In genomic region chr1:156746381-156746715, GRCh38 we compare ENCODE assay signal across 10 cellular contexts. TPM values are rescaled to one million over a fixed set of nuclear protein-coding genes. Genes with fewer than 3 reads are reported as not detected.
DNase-seq lines count a peak whose midpoint lies in the region; ATAC-seq, FAIRE-seq and TF ChIP-seq lines count a peak whose summit lies in the region.
"Had no signal": no experiment of that assay in that cellular context is flagged by ENCODE, and none has a peak within 500 bp of the region (broad histone marks: within the 10 kb centered on the region; RNA-seq: fewer than 3 reads in every experiment).

No MANE protein-coding gene starts in this region.

- in situ Hi-C loops in K562 (cut with MboI), result loop anchor here (25.0 kb wide), 1 partner anchor 1434 kb away; the partner anchor contains the start of genes FDPS, PKLR and RUSC1

- peaks cover 23% of the 10 kb centered on the region for H3K36me3 Mint-ChIP-seq in activated T-cell treated with anti-CD3 and anti-CD28 coated beads, Interleukin-2, amount 50 U/mL, for 4 hours (ENCODE audit: insufficient read depth)

- peaks cover 26% of the 10 kb centered on the region for H4K20me1 ChIP-seq in K562 (replicated peaks; ENCODE audit: control insufficient read depth, insufficient read depth, low read length)

- BruUV-seq in K562 (replicated peaks; lab: Mats Ljungman, UMichigan), result no TSS peak

- DNase-seq in activated T-cell treated with anti-CD3 and anti-CD28 coated beads, Interleukin-2, amount 50 U/mL, for 4 hours, result no peak
- no peak for DNase-seq in activated T-cell treated with anti-CD3 and anti-CD28 coated beads for 4 hours
- no peak for DNase-seq in K562 (ENCODE audit: extremely low read depth in 1 of 4, low spot score in 3 of 4)
- DNase-seq in lower lobe of right lung, result no peak
- DNase-seq in tibial artery, result no peak
- DNase-seq in DMS79 (lab: John Stamatoyannopoulos, UW), result no peak
- DNase-seq in midbrain (lab: John Stamatoyannopoulos, UW), result no peak
- DNase-seq: DMS 273 treated with DMSO at 0.1 percent for 48 hours had no signal

- H3K9me1 ChIP-seq in K562 (ENCODE audit: control insufficient read depth, insufficient read depth, low read length), result no peaks in the 10 kb centered on the region

- TF ChIP-seq CTCF in K562 (IDR thresholded peaks at IDR 0.05 in 2 of 3, conservative IDR thresholded peaks at IDR 0.05 in 1 of 3; ENCODE audit: insufficient read depth in 2 of 3, low read depth in 1 of 3, low read length in 3 of 3) (no peak), lower lobe of right lung (IDR thresholded peaks at IDR 0.05) (no peak), tibial artery (IDR thresholded peaks at IDR 0.05) (no peak)

- H3K9me3 ChIP-seq in K562 (replicated peaks; ENCODE audit: control insufficient read depth, insufficient read depth, low read depth, low read length), result no peaks in the 10 kb centered on the region
- no peaks in the 10 kb centered on the region for H3K9me3 ChIP-seq in lower lobe of right lung
- no peaks in the 10 kb centered on the region for H3K9me3 ChIP-seq in tibial artery
- H3K9me3 ChIP-seq: mucosa of descending colon had no signal

- no peak overlapping the region for H2AFZ ChIP-seq in K562 (ENCODE audit: low read depth, low read length)

- TF ChIP-seq RAD21 in K562 (CRISPR knock-in tag; conservative IDR thresholded peaks at IDR 0.05 in 1 of 2, IDR thresholded peaks at IDR 0.05 in 1 of 2), result no peak

- TF ChIP-seq EP300 in K562 (IDR thresholded peaks at IDR 0.05; ENCODE audit: low read length), result no peak

- no peaks in the 10 kb centered on the region for H3K27me3 Mint-ChIP-seq in activated T-cell treated with anti-CD3 and anti-CD28 coated beads, Interleukin-2, amount 50 U/mL, for 4 hours (ENCODE audit: low read depth)

- ATAC-seq in activated T-cell treated with anti-CD3 and anti-CD28 coated beads, Interleukin-2, amount 50 U/mL, for 4 hours, result no peak
- ATAC-seq in K562, result no peak
- ATAC-seq in lower lobe of right lung, result no peak
- ATAC-seq in GM21723 (IDR thresholded peaks at IDR 0.05; ENCODE audit: unreplicated experiment), result no peak

- H3K4me2 ChIP-seq in K562 (ENCODE audit: insufficient read depth, low read length), result peak overlapping the region; percentile 83

- H3K27me3 ChIP-seq in K562 (ENCODE audit: control insufficient read depth in 2 of 2, insufficient read depth in 2 of 2, low read length in 2 of 2), result no peaks in the 10 kb centered on the region
- H3K27me3 ChIP-seq in lower lobe of right lung (ENCODE audit: low read depth), result no peaks in the 10 kb centered on the region
- H3K27me3 ChIP-seq in tibial artery, result no peaks in the 10 kb centered on the region

- peak overlapping the region; percentile 59 to 91 for H3K9ac ChIP-seq in K562 (ENCODE audit: insufficient read depth in 1 of 2, low read depth in 2 of 2, low read length in 2 of 2)

- POLR2A ChIA-PET in K562 (lab: Yijun Ruan, JAX), result interaction anchor here (0.7 to 1.7 kb wide), 2 partner anchors 17 to 21 kb away, joined by 3 to 4 read pairs; partner anchors contain the start of gene PRCC

- peaks cover 74% of the 10 kb centered on the region for H3K79me2 ChIP-seq in K562 (ENCODE audit: control insufficient read depth, insufficient read depth, low read length)

- no peak for FAIRE-seq in K562 (lab: Jason Lieb, UNC)

- H3K9me3 Mint-ChIP-seq in activated T-cell treated with anti-CD3 and anti-CD28 coated beads, Interleukin-2, amount 50 U/mL, for 4 hours, result no peaks in the 10 kb centered on the region

- peak overlapping the region; percentile 81 for H3K4me3 Mint-ChIP-seq in activated T-cell treated with anti-CD3 and anti-CD28 coated beads, Interleukin-2, amount 50 U/mL, for 4 hours

- CTCF ChIA-PET in K562 (lab: Yijun Ruan, JAX; ENCODE audit: low intra/inter-chr PET ratio), result no interaction called here

- WGBS in K562 (ENCODE audit: insufficient coverage, low coverage, missing lambda C conversion rate), result 44% methylated on average over 7 of the region's 8 CpGs

- no peak for TF ChIP-seq POLR2A in K562 (conservative IDR thresholded peaks at IDR 0.05)

- intact Hi-C loops in K562 (cut with micrococcal nuclease) (no loop called here), lower lobe of right lung (cut with DNase I) (no loop called here), tibial artery (cut with DNase I; ENCODE audit: low total_unique reads) (no loop called here)

- H3K36me3 ChIP-seq in K562 (ENCODE audit: control insufficient read depth, insufficient read depth, low read length) (peaks cover 78% of the 10 kb centered on the region), lower lobe of right lung (peaks cover 36% of the 10 kb centered on the region), tibial artery (peaks cover 16 to 34% (median 32%) of the 10 kb centered on the region in 3 donors)

- H3K4me1 ChIP-seq in K562 (replicated peaks in 1 of 2; ENCODE audit: control insufficient read depth in 2 of 2, insufficient read depth in 2 of 2, low read length in 2 of 2) (peaks cover 46 to 50% of the 10 kb centered on the region in 2 experiments), lower lobe of right lung (peaks cover 58% of the 10 kb centered on the region), tibial artery (peaks cover 0 to 64% (median 50%) of the 10 kb centered on the region in 4 donors)

- H3K27ac ChIP-seq in K562 (ENCODE audit: extremely low read depth, low read depth, low read length) (peak overlapping the region; percentile 97), lower lobe of right lung (peak overlapping the region; percentile 99), tibial artery (peak overlapping the region; percentile 98 to 99)

- H3K4me3 ChIP-seq in K562 (peak overlapping the region; percentile 48; the same call in 1 of the 2 replicates), lower lobe of right lung (peak overlapping the region; percentile 95), tibial artery (peak overlapping the region; percentile 82 to 91)
- H3K4me3 ChIP-seq: mucosa of descending colon had no signal

- H3K4me1 Mint-ChIP-seq in activated T-cell treated with anti-CD3 and anti-CD28 coated beads, Interleukin-2, amount 50 U/mL, for 4 hours (ENCODE audit: low read depth), result peaks cover 56% of the 10 kb centered on the region

RNA-seq across cellular contexts. Expression of gene HDGF, which starts 5.1 kb away (rescaled TPM):
- 100 to 1,000 TPM; 221 to 249 (median 230) TPM for total RNA-seq in activated T-cell treated with anti-CD3 and anti-CD28 coated beads, Interleukin-2, amount 50 U/mL, for 4 hours
- total RNA-seq in K562 (2011; cell fraction: chromatin; rRNA removed; ENCODE audit: low replicate concordance), result 54.5 and 99.5 TPM in 2 replicates
- total RNA-seq in K562 (2011; cell fraction: nucleolus; rRNA removed), result 73.4 and 78.6 TPM in 2 replicates
- total RNA-seq in K562 (2011; cell fraction: nucleoplasm; rRNA removed), result 87.7 and 114 TPM in 2 replicates
- total RNA-seq in K562 (2014; rRNA removed) (470 and 501 TPM in 2 replicates), K562 (2014; rRNA removed; fragmentation: Illumina TruSeq; extraction: Trizol) (400 and 403 TPM in 2 replicates), K562 (2015; rRNA removed; fragmentation: Illumina TruSeq; extraction: Trizol) (392 and 404 TPM in 2 replicates), K562 (2021) (390 and 425 TPM in 2 replicates), lower lobe of right lung (146 TPM)
- polyA plus RNA-seq in K562 (2011; rRNA removed) (224 and 310 TPM in 2 replicates), K562 (2014; fragmentation: Illumina TruSeq; extraction: Trizol) (507 and 601 TPM in 2 replicates), K562 (2014; fragmentation: Nextera tagmentation; extraction: Ambion mirVana) (10 to 100 TPM; 38.8 to 41.8 TPM), K562 (2014; rRNA removed) (358 and 372 TPM in 2 replicates)
- 174 and 175 TPM in 2 replicates for polyA plus RNA-seq in K562 (2011; cell fraction: cytosol; rRNA removed)
- polyA plus RNA-seq in K562 (2011; cell fraction: nucleus; rRNA removed), result 182 and 185 TPM in 2 replicates
- 190 and 267 TPM in 2 replicates for polyA plus RNA-seq in K562 (2012)
- 142 and 177 TPM in 2 replicates for polyA minus RNA-seq in K562 (2011; rRNA and poly(A)+ RNA removed)
- polyA minus RNA-seq in K562 (2011; cell fraction: cytosol; rRNA and poly(A)+ RNA removed), result 120 and 140 TPM in 2 replicates
- 33.7 and 57.2 TPM in 2 replicates for polyA minus RNA-seq in K562 (2011; cell fraction: nucleus; rRNA and poly(A)+ RNA removed)

RNA-seq across cellular contexts. Expression of gene MRPL24, which starts 5.5 kb away (rescaled TPM):
- 100 to 1,000 TPM; 132 to 138 (median 132) TPM for total RNA-seq in activated T-cell treated with anti-CD3 and anti-CD28 coated beads, Interleukin-2, amount 50 U/mL, for 4 hours
- 8.3 and 22.8 TPM in 2 replicates for total RNA-seq in K562 (2011; cell fraction: chromatin; rRNA removed; ENCODE audit: low replicate concordance)
- total RNA-seq in K562 (2011; cell fraction: nucleolus; rRNA removed), result 18.7 and 20.3 TPM in 2 replicates
- 15.8 and 16.2 TPM in 2 replicates for total RNA-seq in K562 (2011; cell fraction: nucleoplasm; rRNA removed)
- 103 and 134 TPM in 2 replicates for total RNA-seq in K562 (2014; rRNA removed)
- 91.6 and 91.8 TPM in 2 replicates for total RNA-seq in K562 (2014; rRNA removed; fragmentation: Illumina TruSeq; extraction: Trizol)
- total RNA-seq in K562 (2015; rRNA removed; fragmentation: Illumina TruSeq; extraction: Trizol), result 105 and 113 TPM in 2 replicates
- total RNA-seq in K562 (2021), result 74.0 and 74.3 TPM in 2 replicates
- 97.5 and 101 TPM in 2 replicates for polyA plus RNA-seq in K562 (2011; rRNA removed)
- 66.6 and 77.0 TPM in 2 replicates for polyA plus RNA-seq in K562 (2011; cell fraction: cytosol; rRNA removed)
- polyA plus RNA-seq in K562 (2011; cell fraction: nucleus; rRNA removed), result 59.6 and 61.8 TPM in 2 replicates
- 90.5 and 117 TPM in 2 replicates for polyA plus RNA-seq in K562 (2012)
- 153 and 163 TPM in 2 replicates for polyA plus RNA-seq in K562 (2014; fragmentation: Illumina TruSeq; extraction: Trizol)
- polyA plus RNA-seq in K562 (2014; fragmentation: Nextera tagmentation; extraction: Ambion mirVana), result 100 to 1,000 TPM; 206 to 267 TPM
- 115 and 141 TPM in 2 replicates for polyA plus RNA-seq in K562 (2014; rRNA removed)
- 43.9 and 56.9 TPM in 2 replicates for polyA minus RNA-seq in K562 (2011; rRNA and poly(A)+ RNA removed)
- polyA minus RNA-seq in K562 (2011; cell fraction: cytosol; rRNA and poly(A)+ RNA removed), result 23.8 and 27.5 TPM in 2 replicates
- 9.4 and 12.0 TPM in 2 replicates for polyA minus RNA-seq in K562 (2011; cell fraction: nucleus; rRNA and poly(A)+ RNA removed)
- 43.7 TPM for total RNA-seq in lower lobe of right lung

RNA-seq across cellular contexts. Expression of gene ISG20L2, which starts 17.8 kb away (rescaled TPM):
- 10 to 100 TPM; 62.4 to 65.9 (median 63.8) TPM for total RNA-seq in activated T-cell treated with anti-CD3 and anti-CD28 coated beads, Interleukin-2, amount 50 U/mL, for 4 hours
- 62.5 and 90.4 TPM in 2 replicates for total RNA-seq in K562 (2011; cell fraction: chromatin; rRNA removed; ENCODE audit: low replicate concordance)
- 49.1 and 64.9 TPM in 2 replicates for total RNA-seq in K562 (2011; cell fraction: nucleolus; rRNA removed)
- 55.7 and 64.4 TPM in 2 replicates for total RNA-seq in K562 (2011; cell fraction: nucleoplasm; rRNA removed)
- total RNA-seq in K562 (2014; rRNA removed) (34.3 and 40.7 TPM in 2 replicates), K562 (2014; rRNA removed; fragmentation: Illumina TruSeq; extraction: Trizol) (57.7 and 59.6 TPM in 2 replicates), K562 (2015; rRNA removed; fragmentation: Illumina TruSeq; extraction: Trizol) (52.6 and 53.3 TPM in 2 replicates), K562 (2021) (46.3 and 50.3 TPM in 2 replicates), lower lobe of right lung (22.6 TPM)
- polyA plus RNA-seq in K562 (2011; rRNA removed) (59.5 and 63.8 TPM in 2 replicates), K562 (2014; fragmentation: Illumina TruSeq; extraction: Trizol) (100 and 130 TPM in 2 replicates), K562 (2014; fragmentation: Nextera tagmentation; extraction: Ambion mirVana) (10 to 100 TPM; 21.3 to 50.3 TPM), K562 (2014; rRNA removed) (41.5 and 50.9 TPM in 2 replicates)
- 60.2 and 77.5 TPM in 2 replicates for polyA plus RNA-seq in K562 (2011; cell fraction: cytosol; rRNA removed)
- polyA plus RNA-seq in K562 (2011; cell fraction: nucleus; rRNA removed), result 23.1 and 28.0 TPM in 2 replicates
- 45.7 and 45.9 TPM in 2 replicates for polyA plus RNA-seq in K562 (2012)
- polyA minus RNA-seq in K562 (2011; rRNA and poly(A)+ RNA removed), result 52.8 and 62.8 TPM in 2 replicates
- polyA minus RNA-seq in K562 (2011; cell fraction: cytosol; rRNA and poly(A)+ RNA removed), result 23.6 and 28.9 TPM in 2 replicates
- 21.1 and 35.4 TPM in 2 replicates for polyA minus RNA-seq in K562 (2011; cell fraction: nucleus; rRNA and poly(A)+ RNA removed)

RNA-seq across cellular contexts. Expression of gene METTL25B, which starts 18.1 kb away (rescaled TPM):
- total RNA-seq in activated T-cell treated with anti-CD3 and anti-CD28 coated beads, Interleukin-2, amount 50 U/mL, for 4 hours, result 10 to 100 TPM; 16.6 to 18.9 (median 18.5) TPM
- total RNA-seq in K562 (2011; cell fraction: chromatin; rRNA removed; ENCODE audit: low replicate concordance), result 50.1 and 117 TPM in 2 replicates
- 103 and 114 TPM in 2 replicates for total RNA-seq in K562 (2011; cell fraction: nucleolus; rRNA removed)
- 74.6 and 83.1 TPM in 2 replicates for total RNA-seq in K562 (2011; cell fraction: nucleoplasm; rRNA removed)
- 33.1 and 39.1 TPM in 2 replicates for total RNA-seq in K562 (2014; rRNA removed)
- 17.8 and 26.3 TPM in 2 replicates for total RNA-seq in K562 (2014; rRNA removed; fragmentation: Illumina TruSeq; extraction: Trizol)
- 27.0 and 30.3 TPM in 2 replicates for total RNA-seq in K562 (2015; rRNA removed; fragmentation: Illumina TruSeq; extraction: Trizol)
- total RNA-seq in K562 (2021), result 46.3 and 48.3 TPM in 2 replicates
- 37.1 and 46.1 TPM in 2 replicates for polyA plus RNA-seq in K562 (2011; rRNA removed)
- polyA plus RNA-seq in K562 (2011; cell fraction: cytosol; rRNA removed), result 44.7 and 53.0 TPM in 2 replicates
- polyA plus RNA-seq in K562 (2011; cell fraction: nucleus; rRNA removed), result 79.3 and 98.8 TPM in 2 replicates
- 34.9 and 66.4 TPM in 2 replicates for polyA plus RNA-seq in K562 (2012)
- 33.9 and 37.7 TPM in 2 replicates for polyA plus RNA-seq in K562 (2014; fragmentation: Illumina TruSeq; extraction: Trizol)
- polyA plus RNA-seq in K562 (2014; fragmentation: Nextera tagmentation; extraction: Ambion mirVana), result 10 to 100 TPM in 1 of 2 experiments, 1 to 10 TPM in 1; 7.7 to 13.2 TPM
- 41.8 and 57.4 TPM in 2 replicates for polyA plus RNA-seq in K562 (2014; rRNA removed)
- polyA minus RNA-seq in K562 (2011; rRNA and poly(A)+ RNA removed), result 17.4 and 21.8 TPM in 2 replicates
- 20.6 and 27.1 TPM in 2 replicates for polyA minus RNA-seq in K562 (2011; cell fraction: cytosol; rRNA and poly(A)+ RNA removed)
- 25.0 and 34.1 TPM in 2 replicates for polyA minus RNA-seq in K562 (2011; cell fraction: nucleus; rRNA and poly(A)+ RNA removed)
- 41.0 TPM for total RNA-seq in lower lobe of right lung

RNA-seq across cellular contexts. Expression of gene PRCC, which starts 21.0 kb away (rescaled TPM):
- 100 to 1,000 TPM; 108 to 111 (median 111) TPM for total RNA-seq in activated T-cell treated with anti-CD3 and anti-CD28 coated beads, Interleukin-2, amount 50 U/mL, for 4 hours
- 111 and 116 TPM in 2 replicates for total RNA-seq in K562 (2011; cell fraction: chromatin; rRNA removed; ENCODE audit: low replicate concordance)
- total RNA-seq in K562 (2011; cell fraction: nucleolus; rRNA removed), result 71.5 and 89.1 TPM in 2 replicates
- 86.8 and 90.6 TPM in 2 replicates for total RNA-seq in K562 (2011; cell fraction: nucleoplasm; rRNA removed)
- total RNA-seq in K562 (2014; rRNA removed) (51.0 and 86.2 TPM in 2 replicates), K562 (2014; rRNA removed; fragmentation: Illumina TruSeq; extraction: Trizol) (32.1 and 35.1 TPM in 2 replicates), K562 (2015; rRNA removed; fragmentation: Illumina TruSeq; extraction: Trizol) (35.8 and 41.1 TPM in 2 replicates), K562 (2021) (85.3 and 89.5 TPM in 2 replicates), lower lobe of right lung (51.9 TPM)
- polyA plus RNA-seq in K562 (2011; rRNA removed) (38.8 and 70.2 TPM in 2 replicates), K562 (2014; fragmentation: Illumina TruSeq; extraction: Trizol) (133 and 201 TPM in 2 replicates), K562 (2014; fragmentation: Nextera tagmentation; extraction: Ambion mirVana) (10 to 100 TPM; 23.9 to 25.5 TPM), K562 (2014; rRNA removed) (53.6 and 68.0 TPM in 2 replicates)
- polyA plus RNA-seq in K562 (2011; cell fraction: cytosol; rRNA removed), result 75.7 and 85.5 TPM in 2 replicates
- 64.3 and 89.5 TPM in 2 replicates for polyA plus RNA-seq in K562 (2011; cell fraction: nucleus; rRNA removed)
- polyA plus RNA-seq in K562 (2012), result 58.6 and 81.0 TPM in 2 replicates
- polyA minus RNA-seq in K562 (2011; rRNA and poly(A)+ RNA removed), result 66.4 and 76.9 TPM in 2 replicates
- 41.1 and 58.4 TPM in 2 replicates for polyA minus RNA-seq in K562 (2011; cell fraction: cytosol; rRNA and poly(A)+ RNA removed)
- polyA minus RNA-seq in K562 (2011; cell fraction: nucleus; rRNA and poly(A)+ RNA removed), result 21.8 and 33.0 TPM in 2 replicates
